ENCODE assay signal across 8 cellular contexts in the genomic region with DNA sequence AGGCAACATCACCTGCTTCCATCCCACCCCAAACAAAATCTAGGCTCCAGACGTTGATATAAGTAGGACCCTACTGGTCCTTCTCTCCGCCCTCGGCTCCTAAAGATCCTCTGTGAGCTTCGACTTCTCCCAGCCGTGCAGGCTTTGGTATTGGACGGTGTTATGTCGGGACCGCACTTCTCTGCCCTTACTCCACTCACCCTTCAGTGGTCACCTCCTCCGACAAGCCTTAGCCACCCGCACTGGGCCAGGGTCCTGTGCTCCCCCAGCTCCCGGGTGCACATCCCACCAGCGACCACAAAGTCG. TPM values are rescaled to one million over a fixed set of nuclear protein-coding genes. Genes with fewer than 3 reads are reported as not detected.
DNase-seq lines count a peak whose midpoint lies in the region; ATAC-seq and TF ChIP-seq lines count a peak whose summit lies in the region.

No MANE protein-coding gene starts in this region.

- DNase-seq in CD8-positive, alpha-beta memory T cell: no peak
- DNase-seq in Peyer's patch (no peak), ovary (no peak), KBM-7 (no peak), CD1c-positive myeloid dendritic cell (ENCODE audit: extremely low spot score) (no peak), AG20443 (ENCODE audit: low spot score) (no peak), glomerular visceral epithelial cell (ENCODE audit: extremely low spot score) (no peak)

- CTCF ChIA-PET in CD8-positive, alpha-beta memory T cell (lab: Charles Lee): interaction anchor here (0.9 to 3.1 kb wide), 10 partner anchors 12 to 414 kb away, joined by 3 to 8 read pairs (median 4); partner anchors contain the start of genes DDX28, DUS2 and EDC4

- peaks cover 25% of the 10 kb centered on the region for H3K36me3 ChIP-seq in CD8-positive, alpha-beta memory T cell (ENCODE audit: insufficient read depth, low read length)
- peaks cover 0 to 48% (median 0%) of the 10 kb centered on the region in 3 donors for H3K36me3 ChIP-seq in Peyer's patch
- no peaks in the 10 kb centered on the region for H3K36me3 ChIP-seq in ovary

- intact Hi-C loops in ovary (cut with DNase I): loop anchor here in 1 of 4 donors (10.0 kb wide), 1 partner anchor 270 kb away; the partner anchor contains the start of genes ACD, C16orf86, ENKD1 and PARD6A

- H3K27ac Mint-ChIP-seq in CD8-positive, alpha-beta memory T cell: peak overlapping the region; percentile 96 to 99 (median 98)

- POLR2A ChIA-PET in CD8-positive, alpha-beta memory T cell (lab: Charles Lee): interaction anchor here (0.7 to 3.1 kb wide), 13 partner anchors 32 to 372 kb away, joined by 3 to 18 read pairs (median 6); partner anchors contain the start of genes DDX28, DPEP2, DUS2 and GFOD2

- H3K9me3 Mint-ChIP-seq in CD8-positive, alpha-beta memory T cell: no peaks in the 10 kb centered on the region

- 5 to 9% (median 8%) methylated on average over 13 of the region's 13 CpGs for whole genome bisulfite sequencing in ovary, 3 donors

- TF ChIP-seq CTCF in Peyer's patch (IDR thresholded peaks at IDR 0.05) (no peak), ovary (IDR thresholded peaks at IDR 0.05) (no peak)

- H3K27me3 Mint-ChIP-seq in CD8-positive, alpha-beta memory T cell: peaks cover 0 to 3% of the 10 kb centered on the region in 2 donors

- H3K4me1 ChIP-seq in CD8-positive, alpha-beta memory T cell (ENCODE audit: insufficient read depth, low read length): peaks cover 34% of the 10 kb centered on the region
- H3K4me1 ChIP-seq in Peyer's patch: peaks cover 0 to 23% (median 16%) of the 10 kb centered on the region in 4 donors
- peaks cover 11% of the 10 kb centered on the region for H3K4me1 ChIP-seq in ovary (ENCODE audit: insufficient read depth)

- peak overlapping the region; percentile 97 for H3K4me3 ChIP-seq in CD8-positive, alpha-beta memory T cell (ENCODE audit: low read length)
- H3K4me3 ChIP-seq in Peyer's patch (peak overlapping the region; percentile 67 to 99 (median 89)), ovary (peak overlapping the region; percentile 96)

- in situ Hi-C loops in KBM-7 (cut with MboI; ENCODE audit: low pct_unique_long_range_greater_than_20kb, low sequenced_read_pairs): no loop called here

- peak overlapping the region; percentile 100 for H3K4me3 Mint-ChIP-seq in CD8-positive, alpha-beta memory T cell

- H3K27ac ChIP-seq in CD8-positive, alpha-beta memory T cell (ENCODE audit: low read depth, low read length): peak overlapping the region; percentile 87
- peak overlapping the region; percentile 95 to 98 (median 96) for H3K27ac ChIP-seq in Peyer's patch
- peak overlapping the region; percentile 30 to 85 for H3K27ac ChIP-seq in ovary

- TF ChIP-seq POLR2A in Peyer's patch (IDR thresholded peaks at IDR 0.05) (no peak), ovary (IDR thresholded peaks at IDR 0.05) (no peak)

- H3K36me3 Mint-ChIP-seq in CD8-positive, alpha-beta memory T cell: peaks cover 0 to 59% (median 4%) of the 10 kb centered on the region in 3 donors

- ATAC-seq in esophagus mucosa: peak; percentile 3

- no peak for TF ChIP-seq EP300 in ovary (IDR thresholded peaks at IDR 0.05)

- no peaks in the 10 kb centered on the region for H3K9me3 ChIP-seq in CD8-positive, alpha-beta memory T cell (ENCODE audit: low read length)
- no peaks in the 10 kb centered on the region for H3K9me3 ChIP-seq in Peyer's patch
- H3K9me3 ChIP-seq in ovary: no peaks in the 10 kb centered on the region

- H3K4me1 Mint-ChIP-seq in CD8-positive, alpha-beta memory T cell: peaks cover 28 to 49% (median 29%) of the 10 kb centered on the region in 3 donors

- no peaks in the 10 kb centered on the region for H3K27me3 ChIP-seq in CD8-positive, alpha-beta memory T cell (ENCODE audit: insufficient read depth, low read length, poor library complexity, severe bottlenecking)
- no peaks in the 10 kb centered on the region for H3K27me3 ChIP-seq in Peyer's patch
- no peaks in the 10 kb centered on the region for H3K27me3 ChIP-seq in ovary

RNA-seq across cellular contexts. Expression of gene PSMB10, which starts 1.6 kb away (rescaled TPM):
- 100 to 1,000 TPM; 176 to 189 TPM for total RNA-seq in CD8-positive, alpha-beta memory T cell
- 518 TPM for polyA plus RNA-seq in CD8-positive, alpha-beta memory T cell
- 100 to 1,000 TPM in 1 of 4 donors, 10 to 100 TPM in 3; 62.0 to 106 (median 79.9) TPM for total RNA-seq in Peyer's patch
- total RNA-seq in esophagus mucosa: 25.9 TPM
- 10 to 100 TPM; 26.2 to 64.4 (median 50.8) TPM for total RNA-seq in ovary
- 10 to 100 TPM in 1 of 2 donors, 1 to 10 TPM in 1; 5.8 to 63.1 TPM for polyA plus RNA-seq in ovary

RNA-seq across cellular contexts. Expression of gene CTRL, which starts 3.4 kb away (rescaled TPM):
- 1 to 10 TPM; 4.1 to 4.9 TPM for total RNA-seq in CD8-positive, alpha-beta memory T cell
- polyA plus RNA-seq in CD8-positive, alpha-beta memory T cell: 1.5 TPM
- total RNA-seq in Peyer's patch (1 to 10 TPM; 2.4 to 5.3 (median 3.8) TPM), esophagus mucosa (0.64 TPM), ovary (1 to 10 TPM; 1.5 to 4.4 (median 2.5) TPM)
- 1 to 10 TPM in 1 of 2 donors, under 1 TPM in 1; 0.35 to 2.5 TPM for polyA plus RNA-seq in ovary

RNA-seq across cellular contexts. Expression of gene LCAT, which starts 8.9 kb away (rescaled TPM):
- 10 to 100 TPM; 12.7 to 12.8 TPM for total RNA-seq in CD8-positive, alpha-beta memory T cell
- polyA plus RNA-seq in CD8-positive, alpha-beta memory T cell: 0.74 TPM
- total RNA-seq in Peyer's patch (10 to 100 TPM in 1 of 4 donors, 1 to 10 TPM in 3; 3.6 to 19.0 (median 4.6) TPM), esophagus mucosa (4.1 TPM), ovary (10 to 100 TPM; 10.5 to 31.2 (median 22.0) TPM)
- 10 to 100 TPM in 1 of 2 donors, 1 to 10 TPM in 1; 7.5 to 15.0 TPM for polyA plus RNA-seq in ovary

RNA-seq across cellular contexts. Expression of gene SLC12A4, which starts 33.4 kb away (rescaled TPM):
- 10 to 100 TPM; 30.6 to 34.1 TPM for total RNA-seq in CD8-positive, alpha-beta memory T cell
- polyA plus RNA-seq in CD8-positive, alpha-beta memory T cell: 5.1 TPM
- total RNA-seq in Peyer's patch (10 to 100 TPM; 10.7 to 83.3 (median 33.6) TPM), esophagus mucosa (17.5 TPM), ovary (10 to 100 TPM; 27.7 to 85.6 (median 56.5) TPM)
- 10 to 100 TPM; 29.7 to 48.7 TPM for polyA plus RNA-seq in ovary

RNA-seq across cellular contexts. Expression of gene PSKH1, which starts 42.0 kb away (rescaled TPM):
- 10 to 100 TPM; 13.6 to 14.5 TPM for total RNA-seq in CD8-positive, alpha-beta memory T cell
- polyA plus RNA-seq in CD8-positive, alpha-beta memory T cell: 27.0 TPM
- total RNA-seq in Peyer's patch (10 to 100 TPM; 26.4 to 60.2 (median 35.5) TPM), esophagus mucosa (15.5 TPM), ovary (10 to 100 TPM; 13.6 to 38.9 (median 31.6) TPM)
- 10 to 100 TPM in 1 of 2 donors, 1 to 10 TPM in 1; 9.6 to 26.6 TPM for polyA plus RNA-seq in ovary
